18 cellular contexts compared by ENCODE assay signal in genomic region chr16:54289242-54290051, GRCh38. TPM values are rescaled to one million over a fixed set of nuclear protein-coding genes. Genes with fewer than 3 reads are reported as not detected.
DNase-seq lines count a peak whose midpoint lies in the region; ATAC-seq, FAIRE-seq and TF ChIP-seq lines count a peak whose summit lies in the region.
"Had no signal": no experiment of that assay in that cellular context is flagged by ENCODE, and none has a peak within 500 bp of the region (broad histone marks: within the 10 kb centered on the region; RNA-seq: fewer than 3 reads in every experiment).

No MANE protein-coding gene starts in this region.

- no peak for DNase-seq in Calu3
- DNase-seq in ELF-1 (ENCODE audit: low read depth, low spot score) = peak; percentile 74
- no peak for DNase-seq in tibial nerve (ENCODE audit: low spot score in 2 of 2)
- no peak for DNase-seq in HuH-7 (ENCODE audit: low spot score)
- DNase-seq: activated CD4-positive, alpha-beta T cell treated with anti-CD3 and anti-CD28 coated beads, Interleukin-2, amount 50 U/mL, for 1 hour; activated gamma-delta T cell treated with Interleukin-2 at 50 U/mL for 16 hours; DMS79 treated with DMSO at 0.1 percent for 48 hours; foreskin melanocyte; left cardiac atrium; NCI-H1930; NCI-H774; stimulated activated CD4-positive, alpha-beta T cell treated with anti-CD3 and anti-CD28 coated beads, Interleukin-1b, Interleukin-23, amount 100 ng/mL, for 48 hours; stimulated activated CD8-positive, alpha-beta memory T cell treated with anti-CD3 and anti-CD28 coated beads, Interleukin-4, amount 100 ng/mL, for 48 hours had no signal

- no peak overlapping the region for H3K27ac ChIP-seq in tibial nerve
- H3K27ac ChIP-seq: breast epithelium, upper lobe of left lung had no signal

- H3K4me1 ChIP-seq in tibial nerve = peaks cover 0 to 53% (median 5%) of the 10 kb centered on the region in 4 donors

- peaks cover 8% of the 10 kb centered on the region for H3K4me1 Mint-ChIP-seq in Calu3 (ENCODE audit: low read depth, unreplicated experiment)
- H3K4me1 Mint-ChIP-seq in brain = peaks cover 25% of the 10 kb centered on the region

- CTCF ChIA-PET in Calu3 (lab: Charles Lee) = no interaction called here

- H3K9me3 Mint-ChIP-seq in Calu3 (ENCODE audit: low read depth, unreplicated experiment) = no peaks in the 10 kb centered on the region
- peaks cover 0 to 9% (median 3%) of the 10 kb centered on the region in 5 experiments for H3K9me3 Mint-ChIP-seq in brain

- H3K36me3 ChIP-seq in tibial nerve = no peaks in the 10 kb centered on the region
- H3K36me3 ChIP-seq: breast epithelium, upper lobe of left lung had no signal

- WGBS in tibial nerve, 2 donors = 5 to 7% methylated on average over 42 to 55 of the region's 59 CpGs

- TF ChIP-seq CTCF in Calu3 (IDR thresholded peaks at IDR 0.05; ENCODE audit: unreplicated experiment) (no peak), brain (conservative IDR thresholded peaks at IDR 0.05) (no peak), tibial nerve (IDR thresholded peaks at IDR 0.05) (no peak)

- ATAC-seq in GM19467 (IDR thresholded peaks at IDR 0.05; ENCODE audit: unreplicated experiment) = no peak
- ATAC-seq: left cardiac atrium had no signal

- BruUV-seq in Calu3 (replicated peaks; lab: Mats Ljungman, UMichigan) = no TSS peak

- no peak for TF ChIP-seq POLR2A in tibial nerve (IDR thresholded peaks at IDR 0.05)

- peak; percentile 5 for FAIRE-seq in islet of Langerhans (lab: Jason Lieb, UNC)

- intact Hi-C loops in Calu3 (cut with micrococcal nuclease; ENCODE audit: unreplicated experiment) = loop anchor here (10.0 kb wide), 2 partner anchors 395 to 635 kb away; no protein-coding TSS in a partner anchor

- no peaks in the 10 kb centered on the region for H3K9me3 ChIP-seq in tibial nerve
- H3K9me3 ChIP-seq: upper lobe of left lung had no signal

- no peak overlapping the region for H3K4me3 ChIP-seq in tibial nerve
- H3K4me3 ChIP-seq: breast epithelium, upper lobe of left lung had no signal

- H3K36me3 Mint-ChIP-seq in Calu3 (ENCODE audit: insufficient read depth, unreplicated experiment) = peaks cover 27% of the 10 kb centered on the region
- peaks cover 7% of the 10 kb centered on the region for H3K36me3 Mint-ChIP-seq in brain

- peak overlapping the region; percentile 17 for H3K27ac Mint-ChIP-seq in Calu3 (ENCODE audit: unreplicated experiment)
- peak overlapping the region in 2 of 5 experiments; percentile 52 to 62 for H3K27ac Mint-ChIP-seq in brain

- no peak for TF ChIP-seq EP300 in tibial nerve (IDR thresholded peaks at IDR 0.05)

- no peak overlapping the region for H3K4me3 Mint-ChIP-seq in Calu3 (ENCODE audit: low read depth, unreplicated experiment)
- peak overlapping the region; percentile 33 to 78 (median 68) for H3K4me3 Mint-ChIP-seq in brain

- H3K27me3 Mint-ChIP-seq in Calu3 (ENCODE audit: unreplicated experiment) (peaks cover 48% of the 10 kb centered on the region), brain (peaks cover 97% of the 10 kb centered on the region)

- peaks cover 0 to 84% of the 10 kb centered on the region in 2 donors for H3K27me3 ChIP-seq in tibial nerve
- H3K27me3 ChIP-seq: breast epithelium had no signal

RNA-seq across cellular contexts. Expression of gene IRX3, which starts 2.9 kb away (rescaled TPM):
- total RNA-seq in Calu3 (2022) (5.7 TPM in 2 replicates), tibial nerve (10 to 100 TPM in 1 of 4 donors, 1 to 10 TPM in 3; 1.3 to 10.5 (median 2.0) TPM)
- polyA plus RNA-seq in brain (ENCODE audit: insufficient read depth, low read depth, low replicate concordance) = 58.7 TPM
